ENCODE assay signal across 1 cellular context in the genomic region with DNA sequence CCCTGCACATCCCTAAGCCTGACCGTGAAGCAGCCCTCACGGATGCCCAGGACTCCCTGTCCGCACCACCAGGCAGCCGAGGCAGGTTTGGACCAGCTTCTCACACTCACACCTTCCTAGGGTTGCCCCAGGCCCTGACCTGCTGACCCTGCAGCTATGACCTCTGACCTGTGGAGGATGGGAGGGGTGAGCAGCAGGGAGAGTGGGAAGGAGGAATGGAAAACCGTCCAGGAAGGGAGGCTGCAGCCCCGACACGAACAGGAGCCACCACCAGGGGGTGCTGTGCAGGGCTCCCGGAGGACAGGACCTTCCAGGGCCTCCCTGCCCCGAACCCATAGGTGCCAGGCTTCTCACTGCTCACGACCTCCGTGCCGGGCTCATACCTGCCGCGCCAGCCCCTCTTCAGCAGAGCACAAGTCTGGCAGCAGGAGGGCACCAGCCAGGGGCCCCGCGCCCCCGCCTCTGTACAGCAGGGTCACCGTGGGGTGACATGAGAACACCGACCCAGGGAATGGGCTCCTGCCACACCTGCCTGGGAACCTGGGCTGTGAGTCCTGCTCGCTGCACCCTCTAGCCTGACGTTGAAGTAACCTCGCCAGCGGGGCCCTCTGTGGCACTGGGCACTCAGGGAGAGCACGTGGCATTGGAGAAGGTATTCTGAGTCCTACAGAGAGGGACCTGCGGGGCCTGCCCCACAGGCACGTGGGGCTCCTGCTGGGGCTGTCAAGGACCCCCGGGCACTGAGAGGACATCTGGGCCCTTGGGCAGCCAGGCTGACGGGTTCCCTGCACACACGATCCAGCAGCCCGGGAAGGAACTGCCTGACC.
TF ChIP-seq lines count a peak whose summit lies in the region.

No MANE protein-coding gene starts in this region.

TF ChIP-seq in HepG2, 621 proteins besides CTCF, POLR2A, EP300 and RAD21 (continued from another document):
- TF ChIP-seq FOSL2 (CRISPR knock-in tag; IDR thresholded peaks at IDR 0.05) = 0 out of 2 replicates have a peak, but pooled peaks have one; percentile 9
- TF ChIP-seq, protein P1, sequence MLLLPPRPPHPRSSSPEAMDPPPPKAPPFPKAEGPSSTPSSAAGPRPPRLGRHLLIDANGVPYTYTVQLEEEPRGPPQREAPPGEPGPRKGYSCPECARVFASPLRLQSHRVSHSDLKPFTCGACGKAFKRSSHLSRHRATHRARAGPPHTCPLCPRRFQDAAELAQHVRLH (CRISPR knock-in tag; IDR thresholded peaks at IDR 0.05; ENCODE audit: borderline replicate concordance, low read depth) = peak; percentile 60; the same call in 1 of the 2 replicates
- TF ChIP-seq SIX1 (CRISPR knock-in tag; IDR thresholded peaks at IDR 0.05; ENCODE audit: borderline replicate concordance) = no peak
- no peak for TF ChIP-seq HMG20A (CRISPR knock-in tag; IDR thresholded peaks at IDR 0.05; ENCODE audit: borderline replicate concordance)
- TF ChIP-seq U2AF2 (IDR thresholded peaks at IDR 0.05; ENCODE audit: low read depth, low read length) = no peak
- no peak for TF ChIP-seq ZNF251 (CRISPR knock-in tag; IDR thresholded peaks at IDR 0.05)
- TF ChIP-seq NR2F2 (IDR thresholded peaks at IDR 0.05; ENCODE audit: borderline replicate concordance, low read depth) = peak; percentile 64; the same call in 1 of the 2 replicates
- peak; percentile 58; the same call in 1 of the 2 replicates for TF ChIP-seq SMC3 (IDR thresholded peaks at IDR 0.05; ENCODE audit: low read length)
- peak; percentile 90 for TF ChIP-seq XRCC5 (optimal IDR thresholded peaks at IDR 0.05; ENCODE audit: low read length)
- TF ChIP-seq, protein P2, sequence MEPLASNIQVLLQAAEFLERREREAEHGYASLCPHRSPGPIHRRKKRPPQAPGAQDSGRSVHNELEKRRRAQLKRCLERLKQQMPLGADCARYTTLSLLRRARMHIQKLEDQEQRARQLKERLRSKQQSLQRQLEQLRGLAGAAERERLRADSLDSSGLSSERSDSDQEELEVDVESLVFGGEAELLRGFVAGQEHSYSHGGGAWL (CRISPR knock-in tag; IDR thresholded peaks at IDR 0.05) = no peak
- TF ChIP-seq AGO2 (optimal IDR thresholded peaks at IDR 0.05; ENCODE audit: low read depth, low read length) = peak; percentile 72
- TF ChIP-seq REL (CRISPR knock-in tag; conservative IDR thresholded peaks at IDR 0.05) = 0 out of 2 replicates have a peak, but pooled peaks have one; percentile 51
- no peak for TF ChIP-seq ZNF629 (CRISPR knock-in tag; conservative IDR thresholded peaks at IDR 0.05)
- no peak for TF ChIP-seq ZZZ3 (CRISPR knock-in tag; IDR thresholded peaks at IDR 0.05; ENCODE audit: borderline replicate concordance)
- 0 out of 2 replicates have a peak, but pooled peaks have one; percentile 48 for TF ChIP-seq MEIS1 (CRISPR knock-in tag; IDR thresholded peaks at IDR 0.05; ENCODE audit: borderline replicate concordance)
- peak; percentile 65; the same call in 1 of the 2 replicates for TF ChIP-seq ZNF225 (CRISPR knock-in tag; IDR thresholded peaks at IDR 0.05)
- TF ChIP-seq NR2C2 (CRISPR knock-in tag; IDR thresholded peaks at IDR 0.05; ENCODE audit: borderline replicate concordance) = peak; percentile 93
TF ChIP-seq in HepG2: peak in this region for 80.
